In the genomic region with DNA sequence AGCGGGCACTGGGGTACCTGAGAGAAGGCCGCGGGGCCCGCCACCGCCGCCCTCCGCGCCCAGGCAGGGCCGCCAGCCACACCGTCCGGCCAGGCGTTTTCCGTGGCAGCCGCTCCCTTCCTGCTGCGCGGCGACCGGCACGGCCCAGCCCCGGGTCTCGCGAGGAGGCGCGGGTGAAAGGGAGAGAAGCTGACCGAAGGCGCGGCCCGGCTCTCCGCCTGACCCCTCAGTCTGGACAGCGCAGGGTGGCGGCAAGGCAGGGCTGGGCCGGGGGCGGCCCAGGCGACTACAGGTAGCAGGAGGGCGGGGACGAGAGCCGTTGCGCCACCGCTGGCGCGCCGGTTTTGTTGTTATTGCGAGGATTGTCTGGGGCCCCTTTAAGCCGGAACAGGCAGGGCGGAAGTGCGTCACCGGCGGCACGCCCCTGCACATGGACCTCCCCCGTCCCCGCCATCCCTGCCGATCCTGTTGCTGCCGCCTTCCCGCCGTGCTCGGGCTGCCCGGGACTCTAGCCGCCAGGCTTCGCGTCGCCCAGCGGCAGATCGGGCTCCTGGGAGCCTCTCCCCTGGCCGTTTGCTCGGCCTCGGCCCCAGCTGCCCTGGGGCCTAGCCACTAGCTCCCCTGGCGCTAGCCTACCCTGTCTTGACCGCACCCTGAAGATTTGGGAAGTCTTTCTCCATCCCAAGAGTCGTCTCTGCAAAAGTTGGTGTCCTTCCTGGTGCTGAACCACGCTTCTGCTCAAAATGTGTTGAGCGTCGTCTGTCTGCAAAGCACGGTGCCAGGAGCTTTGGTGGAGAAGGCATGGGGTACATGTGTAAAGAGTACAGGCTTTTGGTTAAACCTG, we compare ENCODE assay signal across 1 cellular context.
A peak's percentile ranks its signal among the peaks of the same experiment; 100 is the strongest.
TF ChIP-seq lines count a peak whose summit lies in the region.

A gene with protein sequence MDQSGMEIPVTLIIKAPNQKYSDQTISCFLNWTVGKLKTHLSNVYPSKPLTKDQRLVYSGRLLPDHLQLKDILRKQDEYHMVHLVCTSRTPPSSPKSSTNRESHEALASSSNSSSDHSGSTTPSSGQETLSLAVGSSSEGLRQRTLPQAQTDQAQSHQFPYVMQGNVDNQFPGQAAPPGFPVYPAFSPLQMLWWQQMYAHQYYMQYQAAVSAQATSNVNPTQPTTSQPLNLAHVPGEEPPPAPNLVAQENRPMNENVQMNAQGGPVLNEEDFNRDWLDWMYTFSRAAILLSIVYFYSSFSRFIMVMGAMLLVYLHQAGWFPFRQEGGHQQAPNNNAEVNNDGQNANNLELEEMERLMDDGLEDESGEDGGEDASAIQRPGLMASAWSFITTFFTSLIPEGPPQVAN (minus strand): TSS at position 352 of the 844 bp plus-strand sequence. CDS start 805 bp downstream, outside the sequence.

TF ChIP-seq in HepG2, 621 proteins besides CTCF, POLR2A, EP300 and RAD21 (continued from another document and continues in another):
- no peak for TF ChIP-seq SETDB1 (CRISPR knock-in tag; IDR thresholded peaks at IDR 0.05; ENCODE audit: borderline replicate concordance)
- TF ChIP-seq, protein P1, sequence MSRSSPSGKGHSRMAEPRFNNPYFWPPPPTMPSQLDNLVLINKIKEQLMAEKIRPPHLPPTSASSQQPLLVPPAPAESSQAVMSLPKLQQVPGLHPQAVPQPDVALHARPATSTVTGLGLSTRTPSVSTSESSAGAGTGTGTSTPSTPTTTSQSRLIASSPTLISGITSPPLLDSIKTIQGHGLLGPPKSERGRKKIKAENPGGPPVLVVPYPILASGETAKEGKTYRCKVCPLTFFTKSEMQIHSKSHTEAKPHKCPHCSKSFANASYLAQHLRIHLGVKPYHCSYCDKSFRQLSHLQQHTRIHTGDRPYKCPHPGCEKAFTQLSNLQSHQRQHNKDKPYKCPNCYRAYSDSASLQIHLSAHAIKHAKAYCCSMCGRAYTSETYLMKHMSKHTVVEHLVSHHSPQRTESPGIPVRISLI (CRISPR knock-in tag; IDR thresholded peaks at IDR 0.05; ENCODE audit: borderline replicate concordance): peak; percentile 47; the same call in 1 of the 2 replicates
- peak; percentile 24; the same call in 1 of the 2 replicates for TF ChIP-seq RXRB (CRISPR knock-in tag; IDR thresholded peaks at IDR 0.05; ENCODE audit: borderline replicate concordance)
- TF ChIP-seq, protein P2, sequence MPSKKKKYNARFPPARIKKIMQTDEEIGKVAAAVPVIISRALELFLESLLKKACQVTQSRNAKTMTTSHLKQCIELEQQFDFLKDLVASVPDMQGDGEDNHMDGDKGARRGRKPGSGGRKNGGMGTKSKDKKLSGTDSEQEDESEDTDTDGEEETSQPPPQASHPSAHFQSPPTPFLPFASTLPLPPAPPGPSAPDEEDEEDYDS (CRISPR knock-in tag; IDR thresholded peaks at IDR 0.05): peak; percentile 94
- no peak for TF ChIP-seq ZNF317 (CRISPR knock-in tag; IDR thresholded peaks at IDR 0.05)
- TF ChIP-seq, protein P3, sequence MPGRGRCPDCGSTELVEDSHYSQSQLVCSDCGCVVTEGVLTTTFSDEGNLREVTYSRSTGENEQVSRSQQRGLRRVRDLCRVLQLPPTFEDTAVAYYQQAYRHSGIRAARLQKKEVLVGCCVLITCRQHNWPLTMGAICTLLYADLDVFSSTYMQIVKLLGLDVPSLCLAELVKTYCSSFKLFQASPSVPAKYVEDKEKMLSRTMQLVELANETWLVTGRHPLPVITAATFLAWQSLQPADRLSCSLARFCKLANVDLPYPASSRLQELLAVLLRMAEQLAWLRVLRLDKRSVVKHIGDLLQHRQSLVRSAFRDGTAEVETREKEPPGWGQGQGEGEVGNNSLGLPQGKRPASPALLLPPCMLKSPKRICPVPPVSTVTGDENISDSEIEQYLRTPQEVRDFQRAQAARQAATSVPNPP (CRISPR knock-in tag; IDR thresholded peaks at IDR 0.05): peak; percentile 84; the same call in 1 of the 2 replicates
- TF ChIP-seq PLRG1 (conservative IDR thresholded peaks at IDR 0.05): no peak
- 0 out of 2 replicates have a peak, but pooled peaks have one; percentile 9 for TF ChIP-seq ZNF850 (CRISPR knock-in tag; conservative IDR thresholded peaks at IDR 0.05)
- TF ChIP-seq, protein P4, sequence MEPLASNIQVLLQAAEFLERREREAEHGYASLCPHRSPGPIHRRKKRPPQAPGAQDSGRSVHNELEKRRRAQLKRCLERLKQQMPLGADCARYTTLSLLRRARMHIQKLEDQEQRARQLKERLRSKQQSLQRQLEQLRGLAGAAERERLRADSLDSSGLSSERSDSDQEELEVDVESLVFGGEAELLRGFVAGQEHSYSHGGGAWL (CRISPR knock-in tag; IDR thresholded peaks at IDR 0.05): peak; percentile 76; the same call in 1 of the 2 replicates
- peak; percentile 94 for TF ChIP-seq ZNF782 (CRISPR knock-in tag; IDR thresholded peaks at IDR 0.05; ENCODE audit: borderline replicate concordance)
- TF ChIP-seq FOXO1 (CRISPR knock-in tag; IDR thresholded peaks at IDR 0.05): peak; percentile 35
- TF ChIP-seq ZNF260 (CRISPR knock-in tag; IDR thresholded peaks at IDR 0.05; ENCODE audit: borderline replicate concordance, low read depth): no peak
- no peak for TF ChIP-seq ZNF674 (CRISPR knock-in tag; IDR thresholded peaks at IDR 0.05; ENCODE audit: low read depth)
- TF ChIP-seq ADNP (CRISPR knock-in tag; IDR thresholded peaks at IDR 0.05): no peak
- TF ChIP-seq, protein P5, sequence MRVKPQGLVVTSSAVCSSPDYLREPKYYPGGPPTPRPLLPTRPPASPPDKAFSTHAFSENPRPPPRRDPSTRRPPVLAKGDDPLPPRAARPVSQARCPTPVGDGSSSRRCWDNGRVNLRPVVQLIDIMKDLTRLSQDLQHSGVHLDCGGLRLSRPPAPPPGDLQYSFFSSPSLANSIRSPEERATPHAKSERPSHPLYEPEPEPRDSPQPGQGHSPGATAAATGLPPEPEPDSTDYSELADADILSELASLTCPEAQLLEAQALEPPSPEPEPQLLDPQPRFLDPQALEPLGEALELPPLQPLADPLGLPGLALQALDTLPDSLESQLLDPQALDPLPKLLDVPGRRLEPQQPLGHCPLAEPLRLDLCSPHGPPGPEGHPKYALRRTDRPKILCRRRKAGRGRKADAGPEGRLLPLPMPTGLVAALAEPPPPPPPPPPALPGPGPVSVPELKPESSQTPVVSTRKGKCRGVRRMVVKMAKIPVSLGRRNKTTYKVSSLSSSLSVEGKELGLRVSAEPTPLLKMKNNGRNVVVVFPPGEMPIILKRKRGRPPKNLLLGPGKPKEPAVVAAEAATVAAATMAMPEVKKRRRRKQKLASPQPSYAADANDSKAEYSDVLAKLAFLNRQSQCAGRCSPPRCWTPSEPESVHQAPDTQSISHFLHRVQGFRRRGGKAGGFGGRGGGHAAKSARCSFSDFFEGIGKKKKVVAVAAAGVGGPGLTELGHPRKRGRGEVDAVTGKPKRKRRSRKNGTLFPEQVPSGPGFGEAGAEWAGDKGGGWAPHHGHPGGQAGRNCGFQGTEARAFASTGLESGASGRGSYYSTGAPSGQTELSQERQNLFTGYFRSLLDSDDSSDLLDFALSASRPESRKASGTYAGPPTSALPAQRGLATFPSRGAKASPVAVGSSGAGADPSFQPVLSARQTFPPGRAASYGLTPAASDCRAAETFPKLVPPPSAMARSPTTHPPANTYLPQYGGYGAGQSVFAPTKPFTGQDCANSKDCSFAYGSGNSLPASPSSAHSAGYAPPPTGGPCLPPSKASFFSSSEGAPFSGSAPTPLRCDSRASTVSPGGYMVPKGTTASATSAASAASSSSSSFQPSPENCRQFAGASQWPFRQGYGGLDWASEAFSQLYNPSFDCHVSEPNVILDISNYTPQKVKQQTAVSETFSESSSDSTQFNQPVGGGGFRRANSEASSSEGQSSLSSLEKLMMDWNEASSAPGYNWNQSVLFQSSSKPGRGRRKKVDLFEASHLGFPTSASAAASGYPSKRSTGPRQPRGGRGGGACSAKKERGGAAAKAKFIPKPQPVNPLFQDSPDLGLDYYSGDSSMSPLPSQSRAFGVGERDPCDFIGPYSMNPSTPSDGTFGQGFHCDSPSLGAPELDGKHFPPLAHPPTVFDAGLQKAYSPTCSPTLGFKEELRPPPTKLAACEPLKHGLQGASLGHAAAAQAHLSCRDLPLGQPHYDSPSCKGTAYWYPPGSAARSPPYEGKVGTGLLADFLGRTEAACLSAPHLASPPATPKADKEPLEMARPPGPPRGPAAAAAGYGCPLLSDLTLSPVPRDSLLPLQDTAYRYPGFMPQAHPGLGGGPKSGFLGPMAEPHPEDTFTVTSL (CRISPR knock-in tag; IDR thresholded peaks at IDR 0.05; ENCODE audit: borderline replicate concordance): no peak
- TF ChIP-seq SALL1 (CRISPR knock-in tag; IDR thresholded peaks at IDR 0.05): peak; percentile 93
- TF ChIP-seq, protein P6, sequence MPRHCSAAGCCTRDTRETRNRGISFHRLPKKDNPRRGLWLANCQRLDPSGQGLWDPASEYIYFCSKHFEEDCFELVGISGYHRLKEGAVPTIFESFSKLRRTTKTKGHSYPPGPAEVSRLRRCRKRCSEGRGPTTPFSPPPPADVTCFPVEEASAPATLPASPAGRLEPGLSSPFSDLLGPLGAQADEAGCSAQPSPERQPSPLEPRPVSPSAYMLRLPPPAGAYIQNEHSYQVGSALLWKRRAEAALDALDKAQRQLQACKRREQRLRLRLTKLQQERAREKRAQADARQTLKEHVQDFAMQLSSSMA (CRISPR knock-in tag; IDR thresholded peaks at IDR 0.05): peak; percentile 82; the same call in 1 of the 2 replicates
- TF ChIP-seq ZNF160 (CRISPR knock-in tag; IDR thresholded peaks at IDR 0.05): peak; percentile 51; the same call in 1 of the 2 replicates
- TF ChIP-seq, protein P7, sequence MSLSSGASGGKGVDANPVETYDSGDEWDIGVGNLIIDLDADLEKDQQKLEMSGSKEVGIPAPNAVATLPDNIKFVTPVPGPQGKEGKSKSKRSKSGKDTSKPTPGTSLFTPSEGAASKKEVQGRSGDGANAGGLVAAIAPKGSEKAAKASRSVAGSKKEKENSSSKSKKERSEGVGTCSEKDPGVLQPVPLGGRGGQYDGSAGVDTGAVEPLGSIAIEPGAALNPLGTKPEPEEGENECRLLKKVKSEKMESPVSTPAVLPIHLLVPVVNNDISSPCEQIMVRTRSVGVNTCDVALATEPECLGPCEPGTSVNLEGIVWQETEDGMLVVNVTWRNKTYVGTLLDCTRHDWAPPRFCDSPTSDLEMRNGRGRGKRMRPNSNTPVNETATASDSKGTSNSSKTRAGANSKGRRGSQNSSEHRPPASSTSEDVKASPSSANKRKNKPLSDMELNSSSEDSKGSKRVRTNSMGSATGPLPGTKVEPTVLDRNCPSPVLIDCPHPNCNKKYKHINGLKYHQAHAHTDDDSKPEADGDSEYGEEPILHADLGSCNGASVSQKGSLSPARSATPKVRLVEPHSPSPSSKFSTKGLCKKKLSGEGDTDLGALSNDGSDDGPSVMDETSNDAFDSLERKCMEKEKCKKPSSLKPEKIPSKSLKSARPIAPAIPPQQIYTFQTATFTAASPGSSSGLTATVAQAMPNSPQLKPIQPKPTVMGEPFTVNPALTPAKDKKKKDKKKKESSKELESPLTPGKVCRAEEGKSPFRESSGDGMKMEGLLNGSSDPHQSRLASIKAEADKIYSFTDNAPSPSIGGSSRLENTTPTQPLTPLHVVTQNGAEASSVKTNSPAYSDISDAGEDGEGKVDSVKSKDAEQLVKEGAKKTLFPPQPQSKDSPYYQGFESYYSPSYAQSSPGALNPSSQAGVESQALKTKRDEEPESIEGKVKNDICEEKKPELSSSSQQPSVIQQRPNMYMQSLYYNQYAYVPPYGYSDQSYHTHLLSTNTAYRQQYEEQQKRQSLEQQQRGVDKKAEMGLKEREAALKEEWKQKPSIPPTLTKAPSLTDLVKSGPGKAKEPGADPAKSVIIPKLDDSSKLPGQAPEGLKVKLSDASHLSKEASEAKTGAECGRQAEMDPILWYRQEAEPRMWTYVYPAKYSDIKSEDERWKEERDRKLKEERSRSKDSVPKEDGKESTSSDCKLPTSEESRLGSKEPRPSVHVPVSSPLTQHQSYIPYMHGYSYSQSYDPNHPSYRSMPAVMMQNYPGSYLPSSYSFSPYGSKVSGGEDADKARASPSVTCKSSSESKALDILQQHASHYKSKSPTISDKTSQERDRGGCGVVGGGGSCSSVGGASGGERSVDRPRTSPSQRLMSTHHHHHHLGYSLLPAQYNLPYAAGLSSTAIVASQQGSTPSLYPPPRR (CRISPR knock-in tag; IDR thresholded peaks at IDR 0.05; ENCODE audit: borderline replicate concordance): peak; percentile 73
- TF ChIP-seq, protein P8, sequence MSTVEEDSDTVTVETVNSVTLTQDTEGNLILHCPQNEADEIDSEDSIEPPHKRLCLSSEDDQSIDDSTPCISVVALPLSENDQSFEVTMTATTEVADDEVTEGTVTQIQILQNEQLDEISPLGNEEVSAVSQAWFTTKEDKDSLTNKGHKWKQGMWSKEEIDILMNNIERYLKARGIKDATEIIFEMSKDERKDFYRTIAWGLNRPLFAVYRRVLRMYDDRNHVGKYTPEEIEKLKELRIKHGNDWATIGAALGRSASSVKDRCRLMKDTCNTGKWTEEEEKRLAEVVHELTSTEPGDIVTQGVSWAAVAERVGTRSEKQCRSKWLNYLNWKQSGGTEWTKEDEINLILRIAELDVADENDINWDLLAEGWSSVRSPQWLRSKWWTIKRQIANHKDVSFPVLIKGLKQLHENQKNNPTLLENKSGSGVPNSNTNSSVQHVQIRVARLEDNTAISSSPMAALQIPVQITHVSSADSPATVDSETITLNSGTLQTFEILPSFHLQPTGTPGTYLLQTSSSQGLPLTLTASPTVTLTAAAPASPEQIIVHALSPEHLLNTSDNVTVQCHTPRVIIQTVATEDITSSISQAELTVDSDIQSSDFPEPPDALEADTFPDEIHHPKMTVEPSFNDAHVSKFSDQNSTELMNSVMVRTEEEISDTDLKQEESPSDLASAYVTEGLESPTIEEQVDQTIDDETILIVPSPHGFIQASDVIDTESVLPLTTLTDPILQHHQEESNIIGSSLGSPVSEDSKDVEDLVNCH (CRISPR knock-in tag; IDR thresholded peaks at IDR 0.05): 0 out of 2 replicates have a peak, but pooled peaks have one; percentile 42
- TF ChIP-seq CHD2 (IDR thresholded peaks at IDR 0.05; ENCODE audit: low read depth, low read length): peak; percentile 95
- peak; percentile 93 for TF ChIP-seq ZNF605 (CRISPR knock-in tag; IDR thresholded peaks at IDR 0.05)
- TF ChIP-seq, protein P9, sequence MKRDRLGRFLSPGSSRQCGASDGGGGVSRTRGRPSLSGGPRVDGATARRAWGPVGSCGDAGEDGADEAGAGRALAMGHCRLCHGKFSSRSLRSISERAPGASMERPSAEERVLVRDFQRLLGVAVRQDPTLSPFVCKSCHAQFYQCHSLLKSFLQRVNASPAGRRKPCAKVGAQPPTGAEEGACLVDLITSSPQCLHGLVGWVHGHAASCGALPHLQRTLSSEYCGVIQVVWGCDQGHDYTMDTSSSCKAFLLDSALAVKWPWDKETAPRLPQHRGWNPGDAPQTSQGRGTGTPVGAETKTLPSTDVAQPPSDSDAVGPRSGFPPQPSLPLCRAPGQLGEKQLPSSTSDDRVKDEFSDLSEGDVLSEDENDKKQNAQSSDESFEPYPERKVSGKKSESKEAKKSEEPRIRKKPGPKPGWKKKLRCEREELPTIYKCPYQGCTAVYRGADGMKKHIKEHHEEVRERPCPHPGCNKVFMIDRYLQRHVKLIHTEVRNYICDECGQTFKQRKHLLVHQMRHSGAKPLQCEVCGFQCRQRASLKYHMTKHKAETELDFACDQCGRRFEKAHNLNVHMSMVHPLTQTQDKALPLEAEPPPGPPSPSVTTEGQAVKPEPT (CRISPR knock-in tag; IDR thresholded peaks at IDR 0.05; ENCODE audit: low read depth): no peak; the same call in 1 of the 2 replicates
